Comparison of ENCODE assay signal across 1 cellular context in genomic region chr15:67097893-67098740, GRCh38.
TF ChIP-seq lines count a peak whose summit lies in the region.

No MANE protein-coding gene starts in this region.

TF ChIP-seq in K562, 482 proteins besides CTCF, POLR2A, EP300 and RAD21 (continued from another document):
- TF ChIP-seq ZFP91 (CRISPR knock-in tag; IDR thresholded peaks at IDR 0.05) = no peak
- TF ChIP-seq MAZ (CRISPR knock-in tag; conservative IDR thresholded peaks at IDR 0.05 in 1 of 2, IDR thresholded peaks at IDR 0.05 in 1 of 2) = peak; percentile 30 to 71; a peak in 2 of 4 replicates
- TF ChIP-seq CREBBP (IDR thresholded peaks at IDR 0.05; ENCODE audit: low read depth, low read length) = no peak
- TF ChIP-seq CXXC5 (CRISPR knock-in tag; IDR thresholded peaks at IDR 0.05) = peak; percentile 37; the same call in 1 of the 2 replicates
- TF ChIP-seq KLF16 (IDR thresholded peaks at IDR 0.05) = peak; percentile 53; the same call in 1 of the 2 replicates
- no peak for TF ChIP-seq ZC3H8 (IDR thresholded peaks at IDR 0.05)
- TF ChIP-seq ZNF384 (IDR thresholded peaks at IDR 0.05; ENCODE audit: low read depth, low read length) = no peak
- no peak for TF ChIP-seq MITF (IDR thresholded peaks at IDR 0.05)
- peak; percentile 88 for TF ChIP-seq ZNF766 (CRISPR knock-in tag; conservative IDR thresholded peaks at IDR 0.05)
- 0 out of 2 replicates have a peak, but pooled peaks have one; percentile 31 for TF ChIP-seq ZNF589 (CRISPR knock-in tag; IDR thresholded peaks at IDR 0.05; ENCODE audit: low read depth)
- peak; percentile 14; the same call in 1 of the 2 replicates for TF ChIP-seq ZNF324 (CRISPR knock-in tag; IDR thresholded peaks at IDR 0.05)
- TF ChIP-seq CCAR2 (IDR thresholded peaks at IDR 0.05; ENCODE audit: low read depth, low read length) = no peak
- TF ChIP-seq ZZZ3 (IDR thresholded peaks at IDR 0.05) = no peak
- TF ChIP-seq ZNF143 (CRISPR knock-in tag; IDR thresholded peaks at IDR 0.05) = no peak
- 0 out of 2 replicates have a peak, but pooled peaks have one; percentile 18 for TF ChIP-seq SMARCE1 (IDR thresholded peaks at IDR 0.05)
- peak; percentile 77 for TF ChIP-seq TEAD4 (IDR thresholded peaks at IDR 0.05; ENCODE audit: low read length)
- TF ChIP-seq TEAD4 (CRISPR knock-in tag; IDR thresholded peaks at IDR 0.05; ENCODE audit: borderline replicate concordance) = no peak
- no peak for TF ChIP-seq IRF2 (CRISPR knock-in tag; IDR thresholded peaks at IDR 0.05)
- peak; percentile 15; the same call in 1 of the 2 replicates for TF ChIP-seq SOX6 (IDR thresholded peaks at IDR 0.05)
- TF ChIP-seq ZNF232 (CRISPR knock-in tag; IDR thresholded peaks at IDR 0.05) = no peak
- no peak for TF ChIP-seq LARP7 (IDR thresholded peaks at IDR 0.05)
- TF ChIP-seq U2AF2 (optimal IDR thresholded peaks at IDR 0.05; ENCODE audit: low read depth, low read length) = no peak
- TF ChIP-seq NR2C1 (IDR thresholded peaks at IDR 0.05) = no peak
- no peak for TF ChIP-seq NR2C1 (tag; IDR thresholded peaks at IDR 0.05)
- TF ChIP-seq TRIM28 (IDR thresholded peaks at IDR 0.05) = no peak
- TF ChIP-seq CEBPG (CRISPR knock-in tag; IDR thresholded peaks at IDR 0.05) = no peak
- TF ChIP-seq CEBPG (tag; conservative IDR thresholded peaks at IDR 0.05 in 1 of 2, IDR thresholded peaks at IDR 0.05 in 1 of 2) = no peak
- no peak for TF ChIP-seq TFAM (CRISPR knock-in tag; conservative IDR thresholded peaks at IDR 0.05)
- TF ChIP-seq, protein P1, sequence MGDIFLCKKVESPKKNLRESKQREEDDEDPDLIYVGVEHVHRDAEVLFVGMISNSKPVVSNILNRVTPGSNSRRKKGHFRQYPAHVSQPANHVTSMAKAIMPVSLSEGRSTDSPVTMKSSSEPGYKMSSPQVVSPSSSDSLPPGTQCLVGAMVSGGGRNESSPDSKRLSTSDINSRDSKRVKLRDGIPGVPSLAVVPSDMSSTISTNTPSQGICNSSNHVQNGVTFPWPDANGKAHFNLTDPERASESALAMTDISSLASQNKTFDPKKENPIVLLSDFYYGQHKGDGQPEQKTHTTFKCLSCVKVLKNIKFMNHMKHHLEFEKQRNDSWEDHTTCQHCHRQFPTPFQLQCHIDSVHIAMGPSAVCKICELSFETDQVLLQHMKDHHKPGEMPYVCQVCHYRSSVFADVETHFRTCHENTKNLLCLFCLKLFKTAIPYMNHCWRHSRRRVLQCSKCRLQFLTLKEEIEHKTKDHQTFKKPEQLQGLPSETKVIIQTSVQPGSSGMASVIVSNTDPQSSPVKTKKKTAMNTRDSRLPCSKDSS (IDR thresholded peaks at IDR 0.05; ENCODE audit: low read depth, partially characterized antibody) = no peak
- TF ChIP-seq ZNF644 (tag; IDR thresholded peaks at IDR 0.05; ENCODE audit: low read depth) = peak; percentile 5; the same call in 1 of the 2 replicates
- TF ChIP-seq TFE3 (CRISPR knock-in tag; IDR thresholded peaks at IDR 0.05) = peak; percentile 92
- TF ChIP-seq ZBTB8A (IDR thresholded peaks at IDR 0.05; ENCODE audit: partially characterized antibody) = no peak
- peak; percentile 76 for TF ChIP-seq ZNF740 (CRISPR knock-in tag; IDR thresholded peaks at IDR 0.05)
- TF ChIP-seq ZNF740 (tag; IDR thresholded peaks at IDR 0.05) = no peak
- TF ChIP-seq FOXP4 (CRISPR knock-in tag; IDR thresholded peaks at IDR 0.05; ENCODE audit: borderline replicate concordance) = no peak
- TF ChIP-seq NCOR1 (IDR thresholded peaks at IDR 0.05) = peak; percentile 23; the same call in 1 of the 2 replicates
- no peak for TF ChIP-seq KLF6 (CRISPR knock-in tag; IDR thresholded peaks at IDR 0.05; ENCODE audit: borderline replicate concordance)
- no peak for TF ChIP-seq ZNF263 (CRISPR knock-in tag; IDR thresholded peaks at IDR 0.05; ENCODE audit: borderline replicate concordance)
- TF ChIP-seq ELF1 (tag; IDR thresholded peaks at IDR 0.05) = no peak
- peak; percentile 83 for TF ChIP-seq CBFA2T3 (IDR thresholded peaks at IDR 0.05)
- peak; percentile 80 for TF ChIP-seq TCF3 (CRISPR knock-in tag; IDR thresholded peaks at IDR 0.05)
- no peak for TF ChIP-seq SPI1 (IDR thresholded peaks at IDR 0.05; ENCODE audit: borderline replicate concordance, low read depth, low read length)
- peak; percentile 81 for TF ChIP-seq RBM25 (IDR thresholded peaks at IDR 0.05; ENCODE audit: low read depth, low read length, severe bottlenecking)
- TF ChIP-seq GTF2F1 (IDR thresholded peaks at IDR 0.05; ENCODE audit: low read depth, low read length) = no peak
